In the genomic region with DNA sequence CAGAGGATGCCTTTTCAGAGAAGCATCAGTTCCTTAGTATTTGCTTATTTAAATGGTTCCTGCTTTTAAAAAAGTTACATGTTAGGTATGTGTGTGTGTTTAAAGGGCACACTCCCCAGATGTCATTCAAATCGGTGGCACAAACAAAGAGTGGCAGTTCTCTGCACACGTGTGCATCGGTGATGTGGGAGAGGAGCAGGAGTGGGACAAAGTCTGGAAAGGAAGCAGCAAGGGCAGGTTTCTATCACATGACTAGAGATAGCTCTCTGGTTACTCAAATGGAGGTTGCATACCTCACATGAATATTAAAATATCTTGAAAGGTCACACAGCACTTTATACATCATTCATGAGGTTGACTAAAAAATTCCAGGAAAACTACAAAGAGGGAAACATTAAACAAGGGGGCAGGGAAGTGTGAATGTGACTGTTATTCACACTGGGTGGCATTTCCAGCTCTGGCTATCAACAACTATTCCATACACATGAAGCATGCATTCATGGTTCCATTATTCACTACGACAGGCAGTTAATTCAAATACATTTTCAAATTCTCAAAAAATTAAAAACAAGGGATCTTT, we compare ENCODE assay signal across 1 cellular context.
TF ChIP-seq lines count a peak whose summit lies in the region.

No MANE protein-coding gene starts in this region.

TF ChIP-seq in WTC11, 78 proteins besides CTCF, POLR2A, EP300 and RAD21 (continued from another document):
- TF ChIP-seq, protein P1, sequence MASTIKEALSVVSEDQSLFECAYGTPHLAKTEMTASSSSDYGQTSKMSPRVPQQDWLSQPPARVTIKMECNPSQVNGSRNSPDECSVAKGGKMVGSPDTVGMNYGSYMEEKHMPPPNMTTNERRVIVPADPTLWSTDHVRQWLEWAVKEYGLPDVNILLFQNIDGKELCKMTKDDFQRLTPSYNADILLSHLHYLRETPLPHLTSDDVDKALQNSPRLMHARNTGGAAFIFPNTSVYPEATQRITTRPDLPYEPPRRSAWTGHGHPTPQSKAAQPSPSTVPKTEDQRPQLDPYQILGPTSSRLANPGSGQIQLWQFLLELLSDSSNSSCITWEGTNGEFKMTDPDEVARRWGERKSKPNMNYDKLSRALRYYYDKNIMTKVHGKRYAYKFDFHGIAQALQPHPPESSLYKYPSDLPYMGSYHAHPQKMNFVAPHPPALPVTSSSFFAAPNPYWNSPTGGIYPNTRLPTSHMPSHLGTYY (CRISPR knock-in tag; IDR thresholded peaks at IDR 0.05), result no peak
- no peak for TF ChIP-seq PREB (CRISPR knock-in tag; IDR thresholded peaks at IDR 0.05; ENCODE audit: borderline replicate concordance)
